In the genomic region with DNA sequence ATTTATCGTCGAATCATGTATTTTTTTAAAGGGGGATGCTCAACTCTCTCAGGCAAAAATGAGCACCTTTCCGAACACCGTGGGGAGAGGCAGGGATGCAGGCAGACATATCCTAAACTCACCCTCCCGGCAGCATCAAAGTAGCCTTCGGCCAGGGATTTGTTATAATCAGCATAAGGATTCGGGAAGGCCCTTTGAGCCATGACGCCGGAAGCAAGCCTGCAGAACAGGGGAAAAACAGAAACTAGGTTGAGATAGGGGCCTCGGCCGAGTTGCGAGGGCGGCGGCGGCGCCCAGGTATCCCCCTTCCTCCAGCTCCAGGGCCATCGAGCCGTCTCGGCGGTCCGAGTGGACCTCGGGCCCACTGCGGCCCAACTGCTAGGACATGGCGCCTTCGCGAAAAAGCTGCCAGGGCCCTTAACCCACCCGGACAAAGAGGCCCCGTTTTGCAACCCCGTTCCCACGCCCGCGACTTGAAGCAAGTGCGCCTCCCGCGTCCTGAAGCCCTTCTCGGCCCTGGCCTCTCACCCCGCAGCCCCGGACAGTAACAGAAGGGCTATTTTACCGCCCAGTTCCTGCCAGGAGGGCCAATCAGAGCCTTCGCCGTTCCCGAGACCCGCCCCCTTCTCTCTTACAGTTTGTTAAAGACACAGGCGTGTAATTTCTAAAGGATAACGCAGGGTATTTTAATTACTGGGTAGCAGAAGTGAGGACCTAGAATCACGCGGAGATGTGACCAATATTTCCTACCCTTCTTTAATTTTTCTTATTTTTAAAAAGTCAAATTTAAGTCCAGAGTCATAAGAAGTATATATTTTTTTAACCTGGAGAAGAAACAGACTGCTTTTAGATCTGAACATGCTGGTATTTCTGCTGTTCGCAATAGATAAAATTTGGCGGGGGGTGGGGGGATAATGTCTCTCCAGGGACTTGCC, we compare ENCODE assay signal across 1 cellular context.
A peak's percentile ranks its signal among the peaks of the same experiment; 100 is the strongest.
TF ChIP-seq lines count a peak whose summit lies in the region.

TSS of gene LANCL1 (minus strand) at position 566 of the 935 bp plus-strand sequence. CDS start at position 203, 363 bp downstream.

TF ChIP-seq in GM12878, 131 proteins besides CTCF, POLR2A, EP300 and RAD21 (continued from another document):
- TF ChIP-seq ASH2L (IDR thresholded peaks at IDR 0.05; ENCODE audit: borderline replicate concordance, low read depth) = peak; percentile 58; the same call in 1 of the 2 replicates
- TF ChIP-seq, protein P1, sequence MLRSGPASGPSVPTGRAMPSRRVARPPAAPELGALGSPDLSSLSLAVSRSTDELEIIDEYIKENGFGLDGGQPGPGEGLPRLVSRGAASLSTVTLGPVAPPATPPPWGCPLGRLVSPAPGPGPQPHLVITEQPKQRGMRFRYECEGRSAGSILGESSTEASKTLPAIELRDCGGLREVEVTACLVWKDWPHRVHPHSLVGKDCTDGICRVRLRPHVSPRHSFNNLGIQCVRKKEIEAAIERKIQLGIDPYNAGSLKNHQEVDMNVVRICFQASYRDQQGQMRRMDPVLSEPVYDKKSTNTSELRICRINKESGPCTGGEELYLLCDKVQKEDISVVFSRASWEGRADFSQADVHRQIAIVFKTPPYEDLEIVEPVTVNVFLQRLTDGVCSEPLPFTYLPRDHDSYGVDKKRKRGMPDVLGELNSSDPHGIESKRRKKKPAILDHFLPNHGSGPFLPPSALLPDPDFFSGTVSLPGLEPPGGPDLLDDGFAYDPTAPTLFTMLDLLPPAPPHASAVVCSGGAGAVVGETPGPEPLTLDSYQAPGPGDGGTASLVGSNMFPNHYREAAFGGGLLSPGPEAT (IDR thresholded peaks at IDR 0.05; ENCODE audit: low read depth) = peak; percentile 57; the same call in 1 of the 2 replicates
- peak; percentile 68 for TF ChIP-seq IKZF1 (conservative IDR thresholded peaks at IDR 0.05)
- peak in 1 of 2 experiments; percentile 18; a peak in 1 of 3 replicates for TF ChIP-seq EGR1 (IDR thresholded peaks at IDR 0.05; ENCODE audit: borderline replicate concordance in 1 of 2, low read depth in 2 of 2, low read length in 2 of 2)
- TF ChIP-seq NR2F1 (conservative IDR thresholded peaks at IDR 0.05) = peak; percentile 92
- TF ChIP-seq NR2C1 (IDR thresholded peaks at IDR 0.05) = peak; percentile 27; the same call in 1 of the 2 replicates
- peak; percentile 75 for TF ChIP-seq SP1 (IDR thresholded peaks at IDR 0.05; ENCODE audit: low read depth, low read length)
- TF ChIP-seq, protein P2, sequence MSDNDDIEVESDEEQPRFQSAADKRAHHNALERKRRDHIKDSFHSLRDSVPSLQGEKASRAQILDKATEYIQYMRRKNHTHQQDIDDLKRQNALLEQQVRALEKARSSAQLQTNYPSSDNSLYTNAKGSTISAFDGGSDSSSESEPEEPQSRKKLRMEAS (IDR thresholded peaks at IDR 0.05; ENCODE audit: low read depth, low read length) = 0 out of 2 replicates have a peak, but pooled peaks have one; percentile 19
- TF ChIP-seq, protein P3, sequence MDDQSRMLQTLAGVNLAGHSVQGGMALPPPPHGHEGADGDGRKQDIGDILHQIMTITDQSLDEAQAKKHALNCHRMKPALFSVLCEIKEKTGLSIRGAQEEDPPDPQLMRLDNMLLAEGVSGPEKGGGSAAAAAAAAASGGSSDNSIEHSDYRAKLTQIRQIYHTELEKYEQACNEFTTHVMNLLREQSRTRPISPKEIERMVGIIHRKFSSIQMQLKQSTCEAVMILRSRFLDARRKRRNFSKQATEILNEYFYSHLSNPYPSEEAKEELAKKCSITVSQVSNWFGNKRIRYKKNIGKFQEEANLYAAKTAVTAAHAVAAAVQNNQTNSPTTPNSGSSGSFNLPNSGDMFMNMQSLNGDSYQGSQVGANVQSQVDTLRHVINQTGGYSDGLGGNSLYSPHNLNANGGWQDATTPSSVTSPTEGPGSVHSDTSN (IDR thresholded peaks at IDR 0.05; ENCODE audit: insufficient replicate concordance, low read depth, low read length) = peak; percentile 22
- peak; percentile 88 for TF ChIP-seq POLR2AphosphoS5 (IDR thresholded peaks at IDR 0.05; ENCODE audit: low read length)
- TF ChIP-seq CREB1 (IDR thresholded peaks at IDR 0.05; ENCODE audit: low read depth) = peak; percentile 36; the same call in 1 of the 2 replicates
- TF ChIP-seq DPF2 (IDR thresholded peaks at IDR 0.05) = peak; percentile 39; the same call in 1 of the 2 replicates
- TF ChIP-seq FOS (IDR thresholded peaks at IDR 0.05; ENCODE audit: borderline replicate concordance, extremely low read depth, insufficient read length) = no peak
- TF ChIP-seq KAT2A (conservative IDR thresholded peaks at IDR 0.05; ENCODE audit: control insufficient read depth, low read depth, low read length) = no peak
- 0 out of 2 replicates have a peak, but pooled peaks have one; percentile 35 for TF ChIP-seq CHD2 (IDR thresholded peaks at IDR 0.05; ENCODE audit: borderline replicate concordance, low read depth, low read length)
- no peak for TF ChIP-seq HCFC1 (IDR thresholded peaks at IDR 0.05; ENCODE audit: low read length)
- peak; percentile 53; the same call in 1 of the 2 replicates for TF ChIP-seq YY1 (IDR thresholded peaks at IDR 0.05; ENCODE audit: low read depth, low read length)
- peak; percentile 31; the same call in 1 of the 2 replicates for TF ChIP-seq CREM (IDR thresholded peaks at IDR 0.05; ENCODE audit: low read depth)
- TF ChIP-seq, protein P4, sequence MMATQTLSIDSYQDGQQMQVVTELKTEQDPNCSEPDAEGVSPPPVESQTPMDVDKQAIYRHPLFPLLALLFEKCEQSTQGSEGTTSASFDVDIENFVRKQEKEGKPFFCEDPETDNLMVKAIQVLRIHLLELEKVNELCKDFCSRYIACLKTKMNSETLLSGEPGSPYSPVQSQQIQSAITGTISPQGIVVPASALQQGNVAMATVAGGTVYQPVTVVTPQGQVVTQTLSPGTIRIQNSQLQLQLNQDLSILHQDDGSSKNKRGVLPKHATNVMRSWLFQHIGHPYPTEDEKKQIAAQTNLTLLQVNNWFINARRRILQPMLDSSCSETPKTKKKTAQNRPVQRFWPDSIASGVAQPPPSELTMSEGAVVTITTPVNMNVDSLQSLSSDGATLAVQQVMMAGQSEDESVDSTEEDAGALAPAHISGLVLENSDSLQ (IDR thresholded peaks at IDR 0.05) = peak; percentile 54; the same call in 1 of the 2 replicates
- TF ChIP-seq NKRF (conservative IDR thresholded peaks at IDR 0.05) = peak; percentile 70; the same call in 1 of the 2 replicates
- TF ChIP-seq MEF2B (IDR thresholded peaks at IDR 0.05; ENCODE audit: partially characterized antibody, poor library complexity, severe bottlenecking) = no peak
- TF ChIP-seq POLR2AphosphoS2 (IDR thresholded peaks at IDR 0.05; ENCODE audit: low read depth, low read length) = peak; percentile 64; the same call in 1 of the 2 replicates
- TF ChIP-seq GATAD2B (conservative IDR thresholded peaks at IDR 0.05; ENCODE audit: low read depth) = peak; percentile 57; the same call in 1 of the 2 replicates
- 0 out of 2 replicates have a peak, but pooled peaks have one; percentile 16 for TF ChIP-seq MYB (IDR thresholded peaks at IDR 0.05; ENCODE audit: borderline replicate concordance, low read depth, low read length)
- TF ChIP-seq BACH1 (IDR thresholded peaks at IDR 0.05; ENCODE audit: borderline replicate concordance) = 0 out of 2 replicates have a peak, but pooled peaks have one; percentile 32
- peak; percentile 83; the same call in 2 of the 3 replicates for TF ChIP-seq POU2F2 (IDR thresholded peaks at IDR 0.05; ENCODE audit: borderline replicate concordance, low read depth, low read length)
